Comparison of ENCODE assay signal across 20 cellular contexts in genomic region chr4:155599596-155599995, GRCh38.
"Had no signal": no experiment of that assay in that cellular context is flagged by ENCODE, and none has a peak within 500 bp of the region (broad histone marks: within the 10 kb centered on the region; RNA-seq: fewer than 3 reads in every experiment).

No MANE protein-coding gene starts in this region.

- H3K4me2 ChIP-seq: hepatocyte had no signal

- H3K27ac Mint-ChIP-seq: memory B cell; naive thymus-derived CD4-positive, alpha-beta T cell had no signal

- H2AFZ ChIP-seq: hepatocyte had no signal

- H3K36me3 ChIP-seq: colonic mucosa, left ventricle myocardium inferior, lower lobe of right lung, stomach, thoracic aorta, transverse colon had no signal

- H3K9me3 ChIP-seq: colonic mucosa, left ventricle myocardium inferior, lower lobe of right lung, stomach, thoracic aorta, transverse colon had no signal

- H3K79me2 ChIP-seq: hepatocyte had no signal

- H3K4me3 ChIP-seq: colonic mucosa, hepatocyte, left ventricle myocardium inferior, lower lobe of right lung, stomach, thoracic aorta, transverse colon had no signal

- H3K27me3 ChIP-seq: colonic mucosa, foreskin keratinocyte, hepatocyte, stomach, transverse colon had no signal

- H3K4me3 Mint-ChIP-seq: memory B cell; naive thymus-derived CD4-positive, alpha-beta T cell; neural crest cell had no signal

- H3K36me3 Mint-ChIP-seq: memory B cell; naive thymus-derived CD4-positive, alpha-beta T cell had no signal

- H3K4me1 Mint-ChIP-seq: memory B cell had no signal

- DNase-seq: colonic mucosa; dermis blood vessel endothelial cell; erythroblast; foreskin keratinocyte; kidney; left cardiac atrium; left ventricle myocardium inferior; lower lobe of right lung; naive thymus-derived CD4-positive, alpha-beta T cell; posterior cingulate gyrus; stimulated activated CD4-positive, alpha-beta T cell treated with anti-CD3 and anti-CD28 coated beads, Interleukin-12 subunit alpha, Interleukin-12 subunit beta, amount 100 ng/mL, for 4 hours; stimulated activated naive CD4-positive, alpha-beta T cell; stomach; substantia nigra; transverse colon had no signal

- H3K4me1 ChIP-seq: colonic mucosa, lower lobe of right lung, transverse colon had no signal

- H3K27ac ChIP-seq: colonic mucosa, foreskin keratinocyte, hepatocyte, left ventricle myocardium inferior, lower lobe of right lung, stomach, thoracic aorta, transverse colon had no signal

- H3K9me3 Mint-ChIP-seq: memory B cell; naive thymus-derived CD4-positive, alpha-beta T cell; neural crest cell had no signal

- ATAC-seq: foreskin keratinocyte; left cardiac atrium; lower lobe of right lung; naive thymus-derived CD4-positive, alpha-beta T cell; sciatic nerve had no signal
